8 cellular contexts compared by ENCODE assay signal in the genomic region with DNA sequence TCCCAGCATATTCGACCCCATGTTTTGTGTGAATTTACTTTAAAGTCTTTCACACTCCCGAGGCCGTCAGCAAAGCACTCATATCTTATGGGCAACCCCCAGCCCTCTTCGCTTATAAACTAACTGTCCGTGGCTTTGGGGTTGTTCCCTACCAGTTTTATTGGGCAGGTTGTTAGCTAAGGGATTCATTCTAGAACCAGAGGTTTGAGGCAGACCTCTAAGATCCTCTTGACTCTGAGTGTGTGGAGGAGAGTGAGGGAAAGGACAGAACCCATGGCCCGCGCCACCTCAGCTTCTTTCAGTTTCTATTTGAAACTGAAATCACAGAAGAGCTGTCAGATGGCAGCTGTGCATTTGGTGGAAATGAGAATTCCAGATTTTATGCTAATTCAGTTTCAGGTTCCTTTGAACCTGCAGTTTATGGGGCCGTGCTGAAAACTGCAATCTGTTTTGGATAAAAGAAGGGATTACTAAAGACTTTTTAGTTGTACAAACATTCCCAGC.
DNase-seq lines count a peak whose midpoint lies in the region; ATAC-seq and TF ChIP-seq lines count a peak whose summit lies in the region.

No MANE protein-coding gene starts in this region.

- H3K4me1 ChIP-seq in SJCRH30: peaks cover 3% of the 10 kb centered on the region
- H3K4me1 ChIP-seq in right atrium auricular region: no peaks in the 10 kb centered on the region

- H3K36me3 ChIP-seq in MG63 (no peaks in the 10 kb centered on the region), SJCRH30 (no peaks in the 10 kb centered on the region), right atrium auricular region (no peaks in the 10 kb centered on the region)

- no peaks in the 10 kb centered on the region for H3K9me3 ChIP-seq in MG63
- no peaks in the 10 kb centered on the region for H3K9me3 ChIP-seq in SJCRH30 (replicated peaks)
- no peaks in the 10 kb centered on the region for H3K9me3 ChIP-seq in right atrium auricular region

- peak; percentile 83 for ATAC-seq in GM18858 (IDR thresholded peaks at IDR 0.05; ENCODE audit: unreplicated experiment)
- ATAC-seq in GM21825 (IDR thresholded peaks at IDR 0.05; ENCODE audit: unreplicated experiment): peak; percentile 94
- ATAC-seq in memory B cell (ENCODE audit: low read depth): peak; percentile 70
- no peak for ATAC-seq in GM19452 (IDR thresholded peaks at IDR 0.05; ENCODE audit: unreplicated experiment)

- intact Hi-C loops in dorsolateral prefrontal cortex (cut with DNase I): no loop called here

- no peaks in the 10 kb centered on the region for H3K9me3 Mint-ChIP-seq in memory B cell

- H3K27me3 ChIP-seq in MG63: no peaks in the 10 kb centered on the region
- no peaks in the 10 kb centered on the region for H3K27me3 ChIP-seq in SJCRH30
- no peaks in the 10 kb centered on the region for H3K27me3 ChIP-seq in right atrium auricular region
- H3K27me3 ChIP-seq in dorsolateral prefrontal cortex: no peaks in the 10 kb centered on the region

- H3K27ac Mint-ChIP-seq in memory B cell: no peak overlapping the region

- H3K4me3 ChIP-seq in MG63 (peak overlapping the region; percentile 24), SJCRH30 (no peak overlapping the region), right atrium auricular region (peak overlapping the region in 1 of 2 donors; percentile 6), dorsolateral prefrontal cortex (no peak overlapping the region)

- H3K27ac ChIP-seq in SJCRH30: no peak overlapping the region
- H3K27ac ChIP-seq in right atrium auricular region: no peak overlapping the region
- H3K27ac ChIP-seq in dorsolateral prefrontal cortex: no peak overlapping the region

- DNase-seq in MG63: peak; percentile 5
- DNase-seq in memory B cell (ENCODE audit: low spot score in 2 of 2): no peak
- DNase-seq in SJCRH30: no peak
- DNase-seq in right atrium auricular region (ENCODE audit: low spot score): no peak
- DNase-seq in dorsolateral prefrontal cortex: no peak

- peaks cover 12% of the 10 kb centered on the region for H3K4me1 Mint-ChIP-seq in memory B cell

- peaks cover 11% of the 10 kb centered on the region for H3K36me3 Mint-ChIP-seq in memory B cell

- peaks cover 4% of the 10 kb centered on the region for H3K27me3 Mint-ChIP-seq in memory B cell

- no peak for TF ChIP-seq CTCF in right atrium auricular region (IDR thresholded peaks at IDR 0.05)
- TF ChIP-seq CTCF in dorsolateral prefrontal cortex (IDR thresholded peaks at IDR 0.05 in 54 of 56, conservative IDR thresholded peaks at IDR 0.05 in 2 of 56; ENCODE audit: low read depth in 1 of 56, partially characterized antibody in 56 of 56): no peak

- H3K4me3 Mint-ChIP-seq in memory B cell: peak overlapping the region; percentile 74
